ENCODE assay signal across 8 cellular contexts in the genomic region with DNA sequence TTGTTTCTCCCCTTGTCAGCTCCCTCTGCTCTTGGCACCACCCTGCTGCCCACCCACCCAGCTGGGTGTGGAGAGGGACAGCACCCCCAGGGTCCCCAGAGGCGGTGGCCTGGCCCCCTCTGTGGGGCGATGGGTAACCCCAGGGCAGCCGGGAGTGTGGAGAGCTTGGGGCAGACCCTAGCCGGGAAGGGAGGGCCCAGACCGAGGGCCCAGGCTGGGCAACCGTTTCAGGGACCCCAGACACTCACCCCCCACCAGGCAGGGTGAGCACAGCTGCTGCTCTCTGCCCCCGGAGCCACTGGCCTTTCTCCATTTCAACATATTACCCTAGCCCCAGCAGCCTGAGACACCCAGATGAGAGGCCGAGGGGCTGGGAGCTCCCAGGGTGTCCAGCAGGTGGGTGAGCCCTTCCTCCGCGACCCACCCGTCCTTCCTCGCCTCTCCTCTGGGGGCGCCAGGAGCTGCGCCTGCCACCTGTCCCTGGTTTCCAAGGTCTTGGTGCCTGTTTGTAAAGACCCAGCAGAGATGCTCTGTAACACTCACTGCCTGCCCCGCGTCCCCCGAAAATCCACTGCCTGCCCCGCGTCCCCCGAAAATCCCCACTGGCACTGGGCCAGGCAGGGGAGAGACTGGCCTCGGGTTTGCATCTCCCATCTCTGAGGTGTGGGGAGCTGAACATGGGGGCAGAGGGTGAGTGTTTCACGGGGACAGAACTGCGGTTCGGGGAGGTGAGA. TPM values are rescaled to one million over a fixed set of nuclear protein-coding genes. Genes with fewer than 3 reads are reported as not detected.
DNase-seq lines count a peak whose midpoint lies in the region; ATAC-seq and TF ChIP-seq lines count a peak whose summit lies in the region.

No MANE protein-coding gene starts in this region.

- BruUV-seq in OCI-LY7 (replicated peaks; lab: Mats Ljungman, UMichigan) = no TSS peak

- in situ Hi-C loops in GM13977 (cut with MboI; ENCODE audit: low pct_unique_long_range_greater_than_20kb, low sequenced_read_pairs, unreplicated experiment) = no loop called here

- TF ChIP-seq CTCF in GM13977 (IDR thresholded peaks at IDR 0.05; ENCODE audit: extremely low read depth, insufficient read depth, missing control alignments) = peak; percentile 58
- TF ChIP-seq CTCF in OCI-LY7 (conservative IDR thresholded peaks at IDR 0.05; ENCODE audit: low read length) = peak; percentile 95
- peak; percentile 49 for TF ChIP-seq CTCF in fibroblast of the aortic adventitia (IDR thresholded peaks at IDR 0.05; ENCODE audit: insufficient read depth, low read length)
- TF ChIP-seq CTCF in omental fat pad (IDR thresholded peaks at IDR 0.05) = no peak

- H3K4me2 ChIP-seq in BLaER1 (peak overlapping the region; percentile 93), OCI-LY7 (ENCODE audit: low read length) (no peak overlapping the region)

- no peaks in the 10 kb centered on the region for H3K79me2 ChIP-seq in OCI-LY7 (ENCODE audit: insufficient read depth, low read depth, low read length)

- H3K4me3 ChIP-seq in BLaER1 = peak overlapping the region; percentile 22; the same call in 1 of the 2 replicates
- no peak overlapping the region for H3K4me3 ChIP-seq in OCI-LY7 (ENCODE audit: low read depth, low read length, poor library complexity, severe bottlenecking)
- no peak overlapping the region for H3K4me3 ChIP-seq in fibroblast of the aortic adventitia (ENCODE audit: low read depth, low read length)

- peaks cover 95% of the 10 kb centered on the region for H3K4me1 ChIP-seq in BLaER1
- peaks cover 9% of the 10 kb centered on the region for H3K4me1 ChIP-seq in OCI-LY7 (ENCODE audit: insufficient read depth, low read length, poor library complexity, severe bottlenecking)

- no peak overlapping the region for H2AFZ ChIP-seq in OCI-LY7 (ENCODE audit: low read length)

- peaks cover 59% of the 10 kb centered on the region for H3K36me3 ChIP-seq in BLaER1
- no peaks in the 10 kb centered on the region for H3K36me3 ChIP-seq in OCI-LY7 (ENCODE audit: insufficient read depth, low read length)

- POLR2A ChIA-PET in OCI-LY7 (lab: Charles Lee) = no interaction called here

- H3K27ac ChIP-seq in BLaER1 (peak overlapping the region; percentile 84), OCI-LY7 (ENCODE audit: low read depth, low read length, poor library complexity, severe bottlenecking) (no peak overlapping the region)

- CTCF ChIA-PET in OCI-LY7 (lab: Charles Lee; ENCODE audit: unreplicated experiment) = interaction anchor here (0.6 to 0.7 kb wide), 2 partner anchors 189 to 277 kb away, joined by 3 to 4 read pairs; no protein-coding TSS in a partner anchor

- peak; percentile 77 for DNase-seq in GM13977 (ENCODE audit: low spot score)
- DNase-seq in OCI-LY7 (ENCODE audit: low spot score) = peak; percentile 81
- DNase-seq in fibroblast of the aortic adventitia (ENCODE audit: low read depth) = no peak
- no peak for DNase-seq in activated CD8-positive, alpha-beta memory T cell treated with anti-CD3 and anti-CD28 coated beads for 24 hours
- no peak for DNase-seq in hippocampal formation (lab: John Stamatoyannopoulos, UW)
- no peak for DNase-seq in omental fat pad (ENCODE audit: low spot score)

- H3K9me3 ChIP-seq in BLaER1 (no peaks in the 10 kb centered on the region), OCI-LY7 (ENCODE audit: low read length) (no peaks in the 10 kb centered on the region)

- H3K9me2 ChIP-seq in OCI-LY7 (ENCODE audit: insufficient read depth, low read length) = no peaks in the 10 kb centered on the region

- ATAC-seq in HG03025 (IDR thresholded peaks at IDR 0.05; ENCODE audit: low FRiP score, unreplicated experiment) (no peak), omental fat pad (ENCODE audit: low FRiP score) (no peak)

- peak overlapping the region; percentile 71 for H3K9ac ChIP-seq in BLaER1

- intact Hi-C loops in OCI-LY7 (cut with micrococcal nuclease; ENCODE audit: unreplicated experiment) = loop anchor here (1.0 kb wide), 1 partner anchor 44 kb away; no protein-coding TSS in a partner anchor

- no peaks in the 10 kb centered on the region for H3K27me3 ChIP-seq in BLaER1

- H4K20me1 ChIP-seq in BLaER1 = peaks cover 66% of the 10 kb centered on the region
- H4K20me1 ChIP-seq in OCI-LY7 (ENCODE audit: insufficient read depth, low read length) = no peaks in the 10 kb centered on the region

RNA-seq across cellular contexts. Expression of a gene that starts 45.4 kb away (rescaled TPM):
- 1.4 and 5.2 TPM in 2 replicates for total RNA-seq in OCI-LY7 (2014; rRNA removed; shearing (Covaris generic))
- total RNA-seq in OCI-LY7 (2022) (5.5 and 5.7 TPM in 2 replicates), fibroblast of the aortic adventitia (ENCODE audit: low replicate concordance) (11.7 and 14.3 TPM in 2 replicates), omental fat pad (10 to 100 TPM in 1 of 4 donors, 1 to 10 TPM in 3; 4.8 to 20.8 (median 7.1) TPM)

Comparison
In these comparisons a context has a peak if more than half of its experiments do, and no peak if none do; other contexts are left out.
1. DNase-seq: peak in GM13977 (single experiment) and OCI-LY7 (single experiment); none in fibroblast of the aortic adventitia (single experiment), activated CD8-positive, alpha-beta memory T cell treated with anti-CD3 and anti-CD28 coated beads for 24 hours (single experiment), hippocampal formation (0 of 2) and omental fat pad (single experiment).
2. CTCF ChIP-seq: peak in GM13977 (single experiment), OCI-LY7 (single experiment) and fibroblast of the aortic adventitia (single experiment); none in omental fat pad (0 of 3).